ENCODE assay signal across 7 cellular contexts in genomic region chr1:39105061-39105840, GRCh38.
A peak's percentile ranks its signal among the peaks of the same experiment; 100 is the strongest.
DNase-seq lines count a peak whose midpoint lies in the region; ATAC-seq and TF ChIP-seq lines count a peak whose summit lies in the region.

No MANE protein-coding gene starts in this region.

- H3K9me3 ChIP-seq in SK-N-MC (ENCODE audit: low read depth, low read length), result no peaks in the 10 kb centered on the region
- no peaks in the 10 kb centered on the region for H3K9me3 ChIP-seq in left ventricle myocardium inferior (replicated peaks)

- peak overlapping the region; percentile 60 for H3K9ac ChIP-seq in SK-N-MC (ENCODE audit: insufficient read length)

- no peaks in the 10 kb centered on the region for H3K36me3 ChIP-seq in SK-N-MC (ENCODE audit: insufficient read depth, low read length)
- no peaks in the 10 kb centered on the region for H3K36me3 ChIP-seq in left ventricle myocardium inferior

- TF ChIP-seq POLR2A in GM18505 (IDR thresholded peaks at IDR 0.05; ENCODE audit: borderline replicate concordance, extremely low read depth, insufficient read depth, insufficient read length), result peak; percentile 48

- H3K27me3 ChIP-seq in left ventricle myocardium inferior (ENCODE audit: low read depth), result no peaks in the 10 kb centered on the region

- H3K4me3 ChIP-seq in SK-N-MC, result peak overlapping the region; percentile 85
- H3K4me3 ChIP-seq in left ventricle myocardium inferior, result peak overlapping the region; percentile 80

- TF ChIP-seq CTCF in left ventricle myocardium inferior (IDR thresholded peaks at IDR 0.05; ENCODE audit: borderline replicate concordance), result no peak

- WGBS in adipose tissue, 3 donors, result 0 to 1% (median 1%) methylated on average over 73 to 116 of the region's 116 CpGs

- peaks cover 74% of the 10 kb centered on the region for H3K4me1 ChIP-seq in left ventricle myocardium inferior

- no peak overlapping the region for H3K27ac ChIP-seq in SK-N-MC
- H3K27ac ChIP-seq in adipose tissue (ENCODE audit: low read depth, low read length), result peak overlapping the region; percentile 81
- H3K27ac ChIP-seq in left ventricle myocardium inferior (replicated peaks), result peak overlapping the region; percentile 96

- intact Hi-C loops in left ventricle myocardium inferior (cut with micrococcal nuclease), result no loop called here
- intact Hi-C loops in posterior vena cava (cut with DNase I), result loop anchor here (10.0 kb wide), 3 partner anchors 90 to 430 kb away; partner anchors contain the start of gene MACF1 (in 1 of the 2)

- DNase-seq in SK-N-MC (ENCODE audit: low read depth, low spot score) (no peak), left ventricle myocardium inferior (peak; percentile 85), posterior vena cava (ENCODE audit: low spot score) (peak; percentile 92), cerebellar nuclear complex (lab: John Stamatoyannopoulos, UW) (no peak)

- ATAC-seq in GM18505 (IDR thresholded peaks at IDR 0.05; ENCODE audit: unreplicated experiment), result peak; percentile 36
- ATAC-seq in HG03342 (IDR thresholded peaks at IDR 0.05; ENCODE audit: unreplicated experiment), result peak; percentile 48

Comparison
In these comparisons a context has a peak if more than half of its experiments do, and no peak if none do; other contexts are left out.
1. DNase-seq: peak in left ventricle myocardium inferior (single experiment) and posterior vena cava (single experiment); none in SK-N-MC (single experiment) and cerebellar nuclear complex (0 of 2).